ENCODE assay signal across 16 cellular contexts in genomic region chrX:133402042-133402453, GRCh38. TPM values are rescaled to one million over a fixed set of nuclear protein-coding genes. Genes with fewer than 3 reads are reported as not detected.
A peak's percentile ranks its signal among the peaks of the same experiment; 100 is the strongest.
DNase-seq lines count a peak whose midpoint lies in the region; ATAC-seq and TF ChIP-seq lines count a peak whose summit lies in the region.
"Had no signal": no experiment of that assay in that cellular context is flagged by ENCODE, and none has a peak within 500 bp of the region (broad histone marks: within the 10 kb centered on the region; RNA-seq: fewer than 3 reads in every experiment).

No MANE protein-coding gene starts in this region.

- peak; percentile 30 for DNase-seq in AG10803 (ENCODE audit: low read depth)
- DNase-seq in IMR-90: peak; percentile 23
- peak; percentile 9 to 27 for DNase-seq in cardiac fibroblast (ENCODE audit: low read depth in 2 of 2)
- DNase-seq in DMS153 treated with DMSO at 0.1 percent for 48 hours (lab: John Stamatoyannopoulos, UW; ENCODE audit: unreplicated experiment): no peak
- no peak for DNase-seq in hippocampal formation (lab: John Stamatoyannopoulos, UW)
- no peak for DNase-seq in activated gamma-delta T cell treated with Interleukin-2 at 50 U/mL for 16 hours
- DNase-seq: foreskin melanocyte, KBM-7, left colon had no signal

- H2AK9ac ChIP-seq in IMR-90 (replicated peaks; ENCODE audit: low read depth, low read length, poor library complexity): no peak overlapping the region

- H2AK5ac ChIP-seq in IMR-90 (ENCODE audit: low read depth, low read length): no peak overlapping the region

- H3K56ac ChIP-seq in IMR-90 (ENCODE audit: extremely low read depth, insufficient read depth, low read length): no peak overlapping the region

- H3K79me1 ChIP-seq in IMR-90 (ENCODE audit: low read depth in 1 of 2, low read length in 2 of 2): no peaks in the 10 kb centered on the region

- in situ Hi-C loops in IMR-90 (cut with MboI; ENCODE audit: low sequenced_read_pairs): no loop called here

- H3K23ac ChIP-seq in IMR-90 (ENCODE audit: low read depth, low read length): no peak overlapping the region

- intact Hi-C loops in IMR-90 (cut with micrococcal nuclease): no loop called here

- BruUV-seq in IMR-90 (replicated peaks; lab: Mats Ljungman, UMichigan): no TSS peak

- H3K27ac ChIP-seq in IMR-90 (ENCODE audit: insufficient read depth, low read length) (no peak overlapping the region), muscle layer of duodenum (ENCODE audit: low read length) (peak overlapping the region; percentile 31)
- H3K27ac ChIP-seq: C4-2B, parathyroid adenoma had no signal

- H3K14ac ChIP-seq in IMR-90 (replicated peaks; ENCODE audit: low read depth, low read length): no peak overlapping the region

- no peak for ATAC-seq in IMR-90 (ENCODE audit: low read depth)
- no peak for ATAC-seq in HG02623 (IDR thresholded peaks at IDR 0.05; ENCODE audit: unreplicated experiment)
- ATAC-seq: HCT116, left colon had no signal

- H4K5ac ChIP-seq in IMR-90 (ENCODE audit: low read depth, low read length): no peak overlapping the region

- no peak overlapping the region for H3K9ac ChIP-seq in IMR-90 (ENCODE audit: low read depth, low read length)
- H3K9ac ChIP-seq: parathyroid adenoma had no signal

- TF ChIP-seq RAD21 in IMR-90 (IDR thresholded peaks at IDR 0.05; ENCODE audit: low read length): no peak

- CTCF ChIA-PET in IMR-90 (lab: Yijun Ruan, JAX): no interaction called here

- H2BK20ac ChIP-seq in IMR-90 (ENCODE audit: low read depth, low read length): no peak overlapping the region

- H2BK5ac ChIP-seq in IMR-90 (ENCODE audit: low read depth, low read length, poor library complexity, severe bottlenecking): no peak overlapping the region

- H3K4me2 ChIP-seq in IMR-90 (ENCODE audit: low read depth, low read length): peak overlapping the region; percentile 50; the same call in 1 of the 2 replicates

- no peaks in the 10 kb centered on the region for H3K9me1 ChIP-seq in IMR-90 (ENCODE audit: insufficient read depth, low read length)

- H2AFZ ChIP-seq in IMR-90 (replicated peaks; ENCODE audit: low read length, poor library complexity): no peak overlapping the region
- H2AFZ ChIP-seq: parathyroid adenoma had no signal

- no peak overlapping the region for H3K18ac ChIP-seq in IMR-90 (ENCODE audit: low read depth, low read length)

- no peak overlapping the region for H4K91ac ChIP-seq in IMR-90 (ENCODE audit: insufficient read depth, low read depth, low read length)

- H3K4me3 ChIP-seq in AG10803 (ENCODE audit: low read length) (no peak overlapping the region), IMR-90 (ENCODE audit: insufficient read depth, low read depth, low read length) (no peak overlapping the region), cardiac fibroblast (replicated peaks in 1 of 2; ENCODE audit: low read depth in 2 of 2, low read length in 2 of 2) (no peak overlapping the region), muscle layer of duodenum (ENCODE audit: low read depth in 1 of 2, low read length in 2 of 2) (no peak overlapping the region)
- H3K4me3 ChIP-seq: tibial nerve had no signal

- no peak for TF ChIP-seq CTCF in AG10803 (conservative IDR thresholded peaks at IDR 0.05; ENCODE audit: low read length)
- TF ChIP-seq CTCF in IMR-90 (conservative IDR thresholded peaks at IDR 0.05; ENCODE audit: low read depth, low read length): no peak
- TF ChIP-seq CTCF in cardiac fibroblast (IDR thresholded peaks at IDR 0.05; ENCODE audit: low read depth, low read length): no peak

- no peak overlapping the region for H2BK15ac ChIP-seq in IMR-90 (ENCODE audit: low read depth, low read length)

- H3K36me3 ChIP-seq in IMR-90 (ENCODE audit: control insufficient read depth, insufficient read depth, low read length): no peaks in the 10 kb centered on the region
- no peaks in the 10 kb centered on the region for H3K36me3 ChIP-seq in muscle layer of duodenum (ENCODE audit: control insufficient read depth in 1 of 2, insufficient read depth in 2 of 2, low read length in 2 of 2)
- H3K36me3 ChIP-seq: tibial nerve had no signal

- POLR2A ChIA-PET in IMR-90 (lab: Charles Lee; ENCODE audit: unreplicated experiment): no interaction called here

- peaks cover 2% of the 10 kb centered on the region; the same call in 1 of the 2 replicates for H3K4me1 ChIP-seq in IMR-90 (ENCODE audit: control insufficient read depth, insufficient read depth, low read length)
- peaks cover 0 to 4% of the 10 kb centered on the region in 2 donors for H3K4me1 ChIP-seq in muscle layer of duodenum (ENCODE audit: control insufficient read depth in 1 of 2, insufficient read depth in 2 of 2, low read length in 2 of 2)
- H3K4me1 ChIP-seq: parathyroid adenoma had no signal

- no peak overlapping the region for H2BK120ac ChIP-seq in IMR-90 (ENCODE audit: low read depth, low read length)

- H4K8ac ChIP-seq in IMR-90 (ENCODE audit: low read depth in 2 of 2, low read length in 2 of 2): no peak overlapping the region

- no peak overlapping the region for H3K4ac ChIP-seq in IMR-90 (ENCODE audit: low read depth, low read length)

- dilution Hi-C loops in IMR-90 (cut with HindIII; ENCODE audit: low sequenced_read_pairs, unreplicated experiment): no loop called here

- H3K9me3 ChIP-seq in IMR-90 (ENCODE audit: control insufficient read depth, insufficient read depth, low read length): no peaks in the 10 kb centered on the region
- no peaks in the 10 kb centered on the region for H3K9me3 ChIP-seq in muscle layer of duodenum (ENCODE audit: control insufficient read depth in 1 of 2, low read length in 2 of 2)
- H3K9me3 ChIP-seq: tibial nerve had no signal

- H4K20me1 ChIP-seq in IMR-90 (ENCODE audit: insufficient read depth, low read length): no peaks in the 10 kb centered on the region

- no peaks in the 10 kb centered on the region for H3K27me3 ChIP-seq in IMR-90 (ENCODE audit: control insufficient read depth, insufficient read depth, low read length)
- no peaks in the 10 kb centered on the region for H3K27me3 ChIP-seq in muscle layer of duodenum (ENCODE audit: low read depth, low read length)
- H3K27me3 ChIP-seq: tibial nerve had no signal

- WGBS in IMR-90 (ENCODE audit: extremely low coverage in 2 of 2, insufficient read length in 1 of 2), 2 experiments: no CpG with 5 or more reads among the region's 2 CpGs

- no peak for TF ChIP-seq POLR2A in IMR-90 (IDR thresholded peaks at IDR 0.05; ENCODE audit: low read depth, low read length)

TF ChIP-seq in IMR-90, 13 proteins besides CTCF, POLR2A, EP300 and RAD21:
- TF ChIP-seq CHD1 (IDR thresholded peaks at IDR 0.05; ENCODE audit: low read depth, low read length): no peak
- TF ChIP-seq CEBPB (IDR thresholded peaks at IDR 0.05; ENCODE audit: low read depth, low read length): no peak
- TF ChIP-seq MAZ (IDR thresholded peaks at IDR 0.05; ENCODE audit: borderline replicate concordance, low read depth, low read length): no peak
- TF ChIP-seq NFE2L2 (IDR thresholded peaks at IDR 0.05; ENCODE audit: low read depth, low read length): no peak
- no peak for TF ChIP-seq RCOR1 (IDR thresholded peaks at IDR 0.05; ENCODE audit: insufficient replicate concordance, low read length)
- no peak for TF ChIP-seq BHLHE40 (IDR thresholded peaks at IDR 0.05; ENCODE audit: low read depth, low read length)
- TF ChIP-seq MAFK (IDR thresholded peaks at IDR 0.05; ENCODE audit: low read depth, low read length): no peak

RNA-seq across cellular contexts. Expression of gene GPC4, which starts 13.2 kb away (rescaled TPM):
- total RNA-seq in IMR-90 (2012; rRNA removed): 0.54 and 0.56 TPM in 2 replicates
- 1.1 and 1.6 TPM in 2 replicates for polyA plus RNA-seq in IMR-90 (2012; rRNA removed)
- polyA plus RNA-seq in IMR-90 (2012; cell fraction: cytosol; rRNA removed): 0.45 and 0.89 TPM in 2 replicates
- 0.35 and 0.48 TPM in 2 replicates for polyA plus RNA-seq in IMR-90 (2012; cell fraction: nucleus; rRNA removed; ENCODE audit: low replicate concordance)
- total RNA-seq: T-helper 2 cell treated with Interferon-gamma antibody and Interleukin-4, amounts not matched to agents 100 ng/mL and 5 ng/mL, for 36 hours had no signal

Comparison
In these comparisons a context has a peak if more than half of its experiments do, and no peak if none do; other contexts are left out.
1. DNase-seq: peak in AG10803 (single experiment), IMR-90 (single experiment) and cardiac fibroblast (2 of 2); none in DMS153 treated with DMSO at 0.1 percent for 48 hours (single experiment), hippocampal formation (0 of 2) and activated gamma-delta T cell treated with Interleukin-2 at 50 U/mL for 16 hours (single experiment).